8 cellular contexts compared by ENCODE assay signal in the genomic region with DNA sequence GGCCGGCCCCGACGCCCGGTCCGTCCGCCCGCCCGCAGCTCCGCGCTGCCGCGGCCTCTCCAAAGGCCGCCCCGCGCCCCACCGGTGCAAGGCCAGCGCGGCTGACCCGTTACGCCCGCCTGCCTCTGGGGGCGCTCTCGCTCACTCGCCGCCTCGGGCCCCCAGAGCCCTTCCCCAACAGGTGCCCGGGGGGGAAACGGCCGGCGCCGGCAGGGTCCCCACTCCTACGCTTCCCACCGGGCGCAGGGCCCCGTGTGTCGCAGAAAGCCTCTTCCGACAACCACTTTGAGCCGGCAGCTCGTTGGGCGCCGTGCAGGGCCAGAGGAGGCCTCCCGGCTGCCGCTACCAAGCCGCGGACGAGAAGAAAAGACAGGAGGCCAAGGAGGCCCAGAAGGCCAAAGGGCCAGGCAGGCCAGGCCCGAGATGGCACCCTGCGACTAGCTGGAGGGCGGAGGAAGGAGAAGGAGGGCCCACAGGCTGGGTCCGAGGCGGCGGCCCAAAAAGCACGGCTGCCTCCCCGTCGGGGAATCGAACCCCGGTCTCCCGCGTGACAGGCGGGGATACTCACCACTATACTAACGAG.
A peak's percentile ranks its signal among the peaks of the same experiment; 100 is the strongest.
DNase-seq lines count a peak whose midpoint lies in the region; ATAC-seq, FAIRE-seq and TF ChIP-seq lines count a peak whose summit lies in the region.

No MANE protein-coding gene starts in this region.

- peak overlapping the region; percentile 100 for H3K18ac ChIP-seq in neuronal stem cell (ENCODE audit: low read length)

- peak overlapping the region; percentile 65 for H4K8ac ChIP-seq in neuronal stem cell (ENCODE audit: low read depth, low read length)

- no peaks in the 10 kb centered on the region for H3K9me3 ChIP-seq in HUES6 (ENCODE audit: control insufficient read depth, insufficient read depth, low read depth, low read length)
- peaks cover 0 to 4% of the 10 kb centered on the region in 2 donors for H3K9me3 ChIP-seq in neuronal stem cell (replicated peaks in 1 of 2; ENCODE audit: control insufficient read depth in 2 of 2, insufficient read depth in 1 of 2, low read depth in 1 of 2, low read length in 2 of 2)

- no CpG with 5 or more reads among the region's 61 CpGs for WGBS in neuronal stem cell (ENCODE audit: extremely low coverage in 2 of 2, insufficient read length in 2 of 2, insufficient replicate concordance in 1 of 2), 2 donors

- H3K4me1 ChIP-seq in HUES6 (ENCODE audit: control insufficient read depth, insufficient read depth, low read length) (no peaks in the 10 kb centered on the region), neuronal stem cell (ENCODE audit: control insufficient read depth in 2 of 2, insufficient read depth in 1 of 2, low read depth in 1 of 2, low read length in 2 of 2) (peaks cover 0 to 2% of the 10 kb centered on the region in 2 donors)

- H2BK5ac ChIP-seq in neuronal stem cell (ENCODE audit: low read length): no peak overlapping the region

- H3K4me3 ChIP-seq in HUES6 (ENCODE audit: low read depth, low read length): peak overlapping the region; percentile 82
- peak overlapping the region; percentile 60 for H3K4me3 ChIP-seq in fibroblast of mammary gland (ENCODE audit: control insufficient read depth, low read depth, low read length)
- peak overlapping the region; percentile 83 to 95 for H3K4me3 ChIP-seq in neuronal stem cell (ENCODE audit: low read length in 2 of 2)

- DNase-seq in GM10266 (ENCODE audit: extremely low spot score) (peak; percentile 94), fibroblast of mammary gland (ENCODE audit: low read depth) (peak; percentile 59), neuronal stem cell (ENCODE audit: low spot score) (peak; percentile 75), urothelium cell line (ENCODE audit: low spot score) (peak; percentile 69), DMS114 treated with DMSO at 0.1 percent for 48 hours (lab: John Stamatoyannopoulos, UW; ENCODE audit: unreplicated experiment) (no peak)
- DNase-seq in activated CD8-positive, alpha-beta memory T cell treated with anti-CD3 and anti-CD28 coated beads for 48 hours (ENCODE audit: low read depth in 2 of 3, low spot score in 2 of 3): peak; percentile 48 to 66 (median 64)

- FAIRE-seq in urothelium cell line (lab: Jason Lieb, UNC): no peak

- H3K27me3 ChIP-seq in HUES6 (ENCODE audit: control insufficient read depth, insufficient read depth, low read length) (peaks cover 46% of the 10 kb centered on the region), neuronal stem cell (ENCODE audit: control insufficient read depth in 3 of 3, insufficient read depth in 3 of 3, low read depth in 1 of 3, low read length in 3 of 3) (peaks cover 14 to 29% (median 25%) of the 10 kb centered on the region in 3 experiments)

- H2BK12ac ChIP-seq in neuronal stem cell (ENCODE audit: low read length): no peak overlapping the region

- peak overlapping the region; percentile 99 for H3K14ac ChIP-seq in neuronal stem cell (ENCODE audit: low read length)

- no peak overlapping the region for H4K91ac ChIP-seq in neuronal stem cell (ENCODE audit: low read depth, low read length, poor library complexity)

- peak overlapping the region; percentile 93 for H3K23ac ChIP-seq in neuronal stem cell (ENCODE audit: low read depth, low read length, poor library complexity)

- TF ChIP-seq CTCF in GM10266 (IDR thresholded peaks at IDR 0.05; ENCODE audit: control insufficient read depth, insufficient read depth, low read depth, missing control alignments) (peak; percentile 87), fibroblast of mammary gland (conservative IDR thresholded peaks at IDR 0.05; ENCODE audit: control insufficient read depth, insufficient read depth, low read depth, low read length) (no peak)

- H3K27ac ChIP-seq in HUES6 (ENCODE audit: low read depth, low read length) (no peak overlapping the region), neuronal stem cell (replicated peaks; ENCODE audit: low read length) (peak overlapping the region; percentile 58)

- H3K9ac ChIP-seq in HUES6 (ENCODE audit: low read length) (peak overlapping the region; percentile 66), neuronal stem cell (ENCODE audit: low read depth, low read length, poor library complexity) (peak overlapping the region; percentile 81)

- no peak overlapping the region for H2BK15ac ChIP-seq in neuronal stem cell (ENCODE audit: low read length)

- H2BK120ac ChIP-seq in neuronal stem cell (ENCODE audit: low read depth, low read length): no peak overlapping the region

- H3K4me2 ChIP-seq in neuronal stem cell (ENCODE audit: insufficient read depth, low read length, poor library complexity, severe bottlenecking): peak overlapping the region; percentile 79

- peak overlapping the region; percentile 100 for H2AFZ ChIP-seq in neuronal stem cell (ENCODE audit: low read length)

- no peak for ATAC-seq in HG02588 (IDR thresholded peaks at IDR 0.05; ENCODE audit: unreplicated experiment)

- no peaks in the 10 kb centered on the region for H3K36me3 ChIP-seq in HUES6 (ENCODE audit: control insufficient read depth, insufficient read depth, low read length)
- H3K36me3 ChIP-seq in neuronal stem cell (replicated peaks in 1 of 2; ENCODE audit: control insufficient read depth in 2 of 2, insufficient read depth in 2 of 2, low read length in 2 of 2): no peaks in the 10 kb centered on the region

- H3K4ac ChIP-seq in neuronal stem cell (ENCODE audit: low read length): peak overlapping the region; percentile 93

- H2AK5ac ChIP-seq in neuronal stem cell (ENCODE audit: low read depth, low read length): no peak overlapping the region

- no peaks in the 10 kb centered on the region for H3K79me1 ChIP-seq in neuronal stem cell (ENCODE audit: low read depth, low read length)
